In the genomic region with DNA sequence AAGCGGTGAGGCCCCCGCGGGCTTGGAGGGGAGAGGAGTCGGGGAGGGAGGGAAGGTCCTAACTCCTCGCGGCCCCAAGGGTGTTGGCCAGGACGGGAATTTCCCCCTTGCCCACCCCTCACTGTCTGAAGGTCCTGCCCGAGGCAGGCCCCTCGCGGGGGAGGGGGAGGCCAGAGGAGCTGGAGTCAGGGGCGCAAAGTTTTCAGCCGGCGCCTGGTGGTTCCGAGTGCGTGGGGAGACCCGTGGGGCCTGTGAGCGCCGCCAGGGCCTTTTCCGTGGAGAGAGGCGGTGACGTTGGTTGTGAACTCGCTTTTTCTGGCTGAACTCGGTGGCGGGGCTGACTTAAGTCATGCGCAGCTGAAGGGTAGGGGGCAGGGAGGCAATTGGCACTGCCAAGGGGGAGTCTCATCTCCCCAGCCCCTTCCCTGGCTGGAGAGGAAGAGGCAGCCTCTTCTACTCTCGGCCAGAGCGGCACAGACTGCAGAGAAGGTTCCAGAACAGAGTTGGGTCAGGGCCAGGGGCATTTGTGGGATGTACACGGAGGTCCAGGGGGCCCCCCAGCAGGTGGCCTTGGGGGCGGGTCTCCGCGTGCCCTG, we compare ENCODE assay signal across 12 cellular contexts. TPM values are rescaled to one million over a fixed set of nuclear protein-coding genes. Genes with fewer than 3 reads are reported as not detected.
A peak's percentile ranks its signal among the peaks of the same experiment; 100 is the strongest.
DNase-seq lines count a peak whose midpoint lies in the region; ATAC-seq and TF ChIP-seq lines count a peak whose summit lies in the region.
"Had no signal": no experiment of that assay in that cellular context is flagged by ENCODE, and none has a peak within 500 bp of the region (broad histone marks: within the 10 kb centered on the region; RNA-seq: fewer than 3 reads in every experiment).

No MANE protein-coding gene starts in this region.

- ATAC-seq in psoas muscle (no peak), SK-N-SH treated with all-trans-retinoic acid at 6 μM for 48 hours (no peak), GM21360 (IDR thresholded peaks at IDR 0.05; ENCODE audit: unreplicated experiment) (no peak), esophagus mucosa (no peak)

- no peaks in the 10 kb centered on the region for H3K9me3 Mint-ChIP-seq in CD8-positive, alpha-beta memory T cell

- no peaks in the 10 kb centered on the region for H3K36me3 Mint-ChIP-seq in CD8-positive, alpha-beta memory T cell

- WGBS in psoas muscle, 3 donors, result 19 to 35% (median 28%) methylated on average over 26 to 31 of the region's 31 CpGs

- peaks cover 0 to 7% (median 0%) of the 10 kb centered on the region in 3 donors for H3K4me1 Mint-ChIP-seq in CD8-positive, alpha-beta memory T cell

- no peak overlapping the region for H3K4me3 ChIP-seq in CD8-positive, alpha-beta memory T cell (ENCODE audit: low read length)
- peak overlapping the region; percentile 39 for H3K4me3 ChIP-seq in WERI-Rb-1 (ENCODE audit: low read depth, low read length)
- peak overlapping the region; percentile 54; the same call in 1 of the 2 replicates for H3K4me3 ChIP-seq in iPS-20b (ENCODE audit: low read length)
- peak overlapping the region; percentile 43 for H3K4me3 ChIP-seq in psoas muscle
- H3K4me3 ChIP-seq: GM23248 had no signal

- H3K27ac Mint-ChIP-seq in CD8-positive, alpha-beta memory T cell, result no peak overlapping the region

- H3K36me3 ChIP-seq in CD8-positive, alpha-beta memory T cell (ENCODE audit: insufficient read depth, low read length), result no peaks in the 10 kb centered on the region
- H3K36me3 ChIP-seq in WERI-Rb-1 (peaks cover 26% of the 10 kb centered on the region), iPS-20b (ENCODE audit: insufficient read depth, low read depth, low read length) (no peaks in the 10 kb centered on the region), psoas muscle (ENCODE audit: insufficient read depth in 1 of 2, low read depth in 1 of 2) (no peaks in the 10 kb centered on the region)

- peaks cover 10% of the 10 kb centered on the region for H3K27me3 ChIP-seq in CD8-positive, alpha-beta memory T cell (ENCODE audit: insufficient read depth, low read length, poor library complexity, severe bottlenecking)
- H3K27me3 ChIP-seq in WERI-Rb-1 (ENCODE audit: insufficient read depth, low read depth, severe bottlenecking) (no peaks in the 10 kb centered on the region), iPS-20b (ENCODE audit: insufficient read depth, low read length) (peaks cover 12% of the 10 kb centered on the region), psoas muscle (ENCODE audit: insufficient read depth in 3 of 3, low read length in 2 of 3) (peaks cover 0 to 94% (median 33%) of the 10 kb centered on the region in 3 donors)

- TF ChIP-seq CTCF in WERI-Rb-1 (IDR thresholded peaks at IDR 0.05; ENCODE audit: low read depth, low read length) (no peak), psoas muscle (IDR thresholded peaks at IDR 0.05) (no peak)

- intact Hi-C loops in psoas muscle (cut with DNase I), result no loop called here

- peak overlapping the region; percentile 45; the same call in 1 of the 2 replicates for H3K9ac ChIP-seq in iPS-20b (ENCODE audit: low read depth, low read length)
- H3K9ac ChIP-seq: GM23248 had no signal

- peaks cover 7% of the 10 kb centered on the region for H3K4me1 ChIP-seq in CD8-positive, alpha-beta memory T cell (ENCODE audit: insufficient read depth, low read length)
- H3K4me1 ChIP-seq in iPS-20b (ENCODE audit: insufficient read depth, low read length) (peaks cover 3% of the 10 kb centered on the region; the same call in 1 of the 2 replicates), psoas muscle (no peaks in the 10 kb centered on the region)

- H3K4me3 Mint-ChIP-seq in CD8-positive, alpha-beta memory T cell, result peak overlapping the region in 4 of 7 donors; percentile 23 to 58 (median 45)

- DNase-seq in CD8-positive, alpha-beta memory T cell, result no peak
- no peak for DNase-seq in WERI-Rb-1
- no peak for DNase-seq in psoas muscle
- no peak for DNase-seq in glomerular visceral epithelial cell (ENCODE audit: extremely low spot score)
- DNase-seq: activated CD4-positive, CD25-positive, alpha-beta regulatory T cell treated with anti-CD3 and anti-CD28 coated beads, Interleukin-2, amount 50 U/mL, for 72 hours; DMS153; foreskin melanocyte; GM23248 had no signal

- H3K27ac ChIP-seq in CD8-positive, alpha-beta memory T cell (ENCODE audit: low read depth, low read length), result no peak overlapping the region
- peak overlapping the region; percentile 95 for H3K27ac ChIP-seq in WERI-Rb-1
- no peak overlapping the region for H3K27ac ChIP-seq in iPS-20b (ENCODE audit: low read length)
- peak overlapping the region; percentile 41 for H3K27ac ChIP-seq in psoas muscle
- H3K27ac ChIP-seq: GM23248 had no signal

- peaks cover 5 to 10% of the 10 kb centered on the region in 2 donors for H3K27me3 Mint-ChIP-seq in CD8-positive, alpha-beta memory T cell

- CTCF ChIA-PET in CD8-positive, alpha-beta memory T cell (lab: Charles Lee), result no interaction called here

- H3K9me3 ChIP-seq in CD8-positive, alpha-beta memory T cell (ENCODE audit: low read length), result no peaks in the 10 kb centered on the region
- no peaks in the 10 kb centered on the region for H3K9me3 ChIP-seq in WERI-Rb-1 (ENCODE audit: severe bottlenecking)
- no peaks in the 10 kb centered on the region for H3K9me3 ChIP-seq in iPS-20b (ENCODE audit: insufficient read depth, low read depth, low read length)
- H3K9me3 ChIP-seq in psoas muscle, result no peaks in the 10 kb centered on the region

- POLR2A ChIA-PET in CD8-positive, alpha-beta memory T cell (lab: Charles Lee), result no interaction called here

TF ChIP-seq in SK-N-SH treated with all-trans-retinoic acid at 6 μM for 48 hours, 23 proteins besides CTCF, POLR2A, EP300 and RAD21:
- TF ChIP-seq BACH2 (CRISPR knock-in tag; IDR thresholded peaks at IDR 0.05; ENCODE audit: borderline replicate concordance), result no peak
- TF ChIP-seq ZNF70 (CRISPR knock-in tag; IDR thresholded peaks at IDR 0.05), result no peak
- TF ChIP-seq ESRRG (CRISPR knock-in tag; IDR thresholded peaks at IDR 0.05), result no peak
- TF ChIP-seq ISL1 (CRISPR knock-in tag; IDR thresholded peaks at IDR 0.05), result no peak
- TF ChIP-seq CSRNP3 (CRISPR knock-in tag; IDR thresholded peaks at IDR 0.05), result no peak
- no peak for TF ChIP-seq ZFP3 (CRISPR knock-in tag; IDR thresholded peaks at IDR 0.05)
- TF ChIP-seq PPARA (CRISPR knock-in tag; IDR thresholded peaks at IDR 0.05; ENCODE audit: borderline replicate concordance), result no peak
- no peak for TF ChIP-seq ZC3H10 (CRISPR knock-in tag; IDR thresholded peaks at IDR 0.05)
- TF ChIP-seq, protein P1, sequence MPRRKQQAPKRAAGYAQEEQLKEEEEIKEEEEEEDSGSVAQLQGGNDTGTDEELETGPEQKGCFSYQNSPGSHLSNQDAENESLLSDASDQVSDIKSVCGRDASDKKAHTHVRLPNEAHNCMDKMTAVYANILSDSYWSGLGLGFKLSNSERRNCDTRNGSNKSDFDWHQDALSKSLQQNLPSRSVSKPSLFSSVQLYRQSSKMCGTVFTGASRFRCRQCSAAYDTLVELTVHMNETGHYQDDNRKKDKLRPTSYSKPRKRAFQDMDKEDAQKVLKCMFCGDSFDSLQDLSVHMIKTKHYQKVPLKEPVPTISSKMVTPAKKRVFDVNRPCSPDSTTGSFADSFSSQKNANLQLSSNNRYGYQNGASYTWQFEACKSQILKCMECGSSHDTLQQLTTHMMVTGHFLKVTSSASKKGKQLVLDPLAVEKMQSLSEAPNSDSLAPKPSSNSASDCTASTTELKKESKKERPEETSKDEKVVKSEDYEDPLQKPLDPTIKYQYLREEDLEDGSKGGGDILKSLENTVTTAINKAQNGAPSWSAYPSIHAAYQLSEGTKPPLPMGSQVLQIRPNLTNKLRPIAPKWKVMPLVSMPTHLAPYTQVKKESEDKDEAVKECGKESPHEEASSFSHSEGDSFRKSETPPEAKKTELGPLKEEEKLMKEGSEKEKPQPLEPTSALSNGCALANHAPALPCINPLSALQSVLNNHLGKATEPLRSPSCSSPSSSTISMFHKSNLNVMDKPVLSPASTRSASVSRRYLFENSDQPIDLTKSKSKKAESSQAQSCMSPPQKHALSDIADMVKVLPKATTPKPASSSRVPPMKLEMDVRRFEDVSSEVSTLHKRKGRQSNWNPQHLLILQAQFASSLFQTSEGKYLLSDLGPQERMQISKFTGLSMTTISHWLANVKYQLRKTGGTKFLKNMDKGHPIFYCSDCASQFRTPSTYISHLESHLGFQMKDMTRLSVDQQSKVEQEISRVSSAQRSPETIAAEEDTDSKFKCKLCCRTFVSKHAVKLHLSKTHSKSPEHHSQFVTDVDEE (CRISPR knock-in tag; IDR thresholded peaks at IDR 0.05), result no peak
- TF ChIP-seq GLIS3 (CRISPR knock-in tag; IDR thresholded peaks at IDR 0.05), result no peak
- TF ChIP-seq ARNTL (CRISPR knock-in tag; IDR thresholded peaks at IDR 0.05; ENCODE audit: borderline replicate concordance, low read depth), result no peak

RNA-seq across cellular contexts. Expression of gene CACNA1H, which starts 1.5 kb away (rescaled TPM):
- total RNA-seq in CD8-positive, alpha-beta memory T cell, result under 1 TPM; 0.31 to 0.42 TPM
- polyA plus RNA-seq in CD8-positive, alpha-beta memory T cell, result 0.40 TPM
- total RNA-seq in psoas muscle, result 1 to 10 TPM; 2.0 to 5.9 (median 3.0) TPM
- polyA plus RNA-seq in psoas muscle, result 1 to 10 TPM; 1.8 to 2.3 (median 2.0) TPM
- 1.1 TPM for total RNA-seq in esophagus mucosa
- polyA plus RNA-seq: GM23248 had no signal

RNA-seq across cellular contexts. Expression of gene C1QTNF8, which starts 58.3 kb away (rescaled TPM):
- total RNA-seq in CD8-positive, alpha-beta memory T cell, result not detected
- polyA plus RNA-seq in CD8-positive, alpha-beta memory T cell, result not detected
- total RNA-seq in psoas muscle (not detected), esophagus mucosa (not detected)
- polyA plus RNA-seq in psoas muscle, result not detected
- total RNA-seq: GM23248 had no signal
- polyA plus RNA-seq: GM23248 had no signal

Comparison
In these comparisons a context has a peak if more than half of its experiments do, and no peak if none do; other contexts are left out.
1. H3K27ac ChIP-seq: peak in WERI-Rb-1 (single experiment) and psoas muscle (single experiment); none in CD8-positive, alpha-beta memory T cell (single experiment) and iPS-20b (single experiment).